In the genomic region with DNA sequence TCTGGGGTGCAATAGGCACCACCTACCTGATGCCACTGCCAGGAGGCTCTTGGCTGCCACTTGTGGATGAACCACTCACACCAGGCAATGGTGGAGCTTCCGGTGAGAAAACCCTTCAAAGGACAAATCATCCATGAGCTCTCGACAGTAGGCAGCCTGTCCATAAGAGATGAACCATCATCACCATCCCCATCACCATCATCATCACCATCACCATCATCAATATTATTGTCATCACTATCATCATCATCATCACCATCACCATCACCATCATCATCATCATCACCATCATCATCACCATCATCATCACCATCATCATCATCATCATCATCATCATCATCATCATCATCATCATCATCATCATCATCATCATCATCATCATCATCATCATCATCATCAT, we compare ENCODE assay signal across 17 cellular contexts. TPM values are rescaled to one million over a fixed set of nuclear protein-coding genes. Genes with fewer than 3 reads are reported as not detected.
"Had no signal": no experiment of that assay in that cellular context is flagged by ENCODE, and none has a peak within 500 bp of the region (broad histone marks: within the 10 kb centered on the region; RNA-seq: fewer than 3 reads in every experiment).

No MANE protein-coding gene starts in this region.

RNA-seq across cellular contexts. Expression of gene TEX44, which starts 14.0 kb away (rescaled TPM):
- total RNA-seq: dermis blood vessel endothelial cell, dorsolateral prefrontal cortex, esophagus mucosa, esophagus squamous epithelium, gastrocnemius medialis, glomerular endothelial cell, heart right ventricle, kidney epithelial cell, left cardiac atrium, left lung, left ventricle myocardium superior, lower leg skin, lower lobe of right lung, lung microvascular endothelial cell, mononuclear cell, mucosa of gallbladder had no signal
- polyA plus RNA-seq: heart right ventricle, keratinocyte had no signal

RNA-seq across cellular contexts. Expression of gene NMUR1, which starts 48.4 kb away (rescaled TPM):
- total RNA-seq: glomerular endothelial cell, kidney epithelial cell, left ventricle myocardium superior, lung microvascular endothelial cell had no signal
- polyA plus RNA-seq: keratinocyte had no signal
